ENCODE assay signal across 9 cellular contexts in the genomic region with DNA sequence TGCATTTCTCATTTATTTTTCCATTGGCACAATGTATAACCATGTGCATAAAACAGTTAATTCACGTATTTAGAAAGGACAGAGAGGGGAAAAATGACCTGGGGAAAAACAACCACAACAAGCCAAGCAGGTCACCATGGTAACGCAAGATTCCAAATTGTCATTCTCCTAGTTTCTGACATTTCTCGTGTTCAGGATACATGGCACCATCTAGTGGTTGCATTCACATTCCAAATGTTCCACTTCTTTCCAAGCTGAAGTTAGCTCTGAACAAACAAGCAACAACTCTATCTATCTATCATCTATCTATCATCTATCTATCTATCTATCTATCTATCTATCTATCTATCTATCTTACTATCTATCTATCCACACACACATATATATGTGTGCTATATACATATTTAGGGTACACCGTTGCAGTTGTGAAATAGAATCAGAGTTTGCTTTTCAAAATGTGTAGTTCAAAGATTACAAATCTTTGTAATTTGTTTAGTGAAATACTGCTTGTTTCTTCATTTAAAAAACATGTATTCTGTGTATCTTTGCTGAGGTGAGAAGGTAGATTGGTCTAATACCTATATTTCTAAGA.
A peak's percentile ranks its signal among the peaks of the same experiment; 100 is the strongest.
DNase-seq lines count a peak whose midpoint lies in the region; ATAC-seq, FAIRE-seq and TF ChIP-seq lines count a peak whose summit lies in the region.
"Had no signal": no experiment of that assay in that cellular context is flagged by ENCODE, and none has a peak within 500 bp of the region (broad histone marks: within the 10 kb centered on the region; RNA-seq: fewer than 3 reads in every experiment).

No MANE protein-coding gene starts in this region.

- H3K27ac ChIP-seq in gastroesophageal sphincter: no peak overlapping the region

- no peak for ATAC-seq in gastroesophageal sphincter

- TF ChIP-seq CTCF in GM12864 (IDR thresholded peaks at IDR 0.05; ENCODE audit: low read depth, low read length, missing control alignments) (peak; percentile 57), fibroblast of the aortic adventitia (IDR thresholded peaks at IDR 0.05; ENCODE audit: insufficient read depth, low read length) (peak; percentile 66), gastroesophageal sphincter (IDR thresholded peaks at IDR 0.05) (peak in 2 of 4 experiments; percentile 9 to 39)

- whole genome bisulfite sequencing in gastroesophageal sphincter (ENCODE audit: low coverage in 1 of 2), 2 donors: 16 to 18% methylated on average over 4 of the region's 4 CpGs

- no peaks in the 10 kb centered on the region for H3K36me3 ChIP-seq in gastroesophageal sphincter

- TF ChIP-seq EP300 in gastroesophageal sphincter (IDR thresholded peaks at IDR 0.05): no peak

- TF ChIP-seq POLR2A in gastroesophageal sphincter (IDR thresholded peaks at IDR 0.05): no peak

- H3K4me3 ChIP-seq in GM12864 (ENCODE audit: low read depth, low read length) (no peak overlapping the region), fibroblast of the aortic adventitia (ENCODE audit: low read depth, low read length) (no peak overlapping the region), gastroesophageal sphincter (no peak overlapping the region)

- FAIRE-seq in HTR-8/SVneo (lab: Jason Lieb, UNC): no peak

- no peaks in the 10 kb centered on the region for H3K27me3 ChIP-seq in gastroesophageal sphincter

- peak; percentile 6 for DNase-seq in AG08396 (ENCODE audit: low spot score)
- DNase-seq in GM12864 (ENCODE audit: low read depth): no peak
- peak; percentile 1 for DNase-seq in HTR-8/SVneo (ENCODE audit: insufficient read length, low spot score)
- peak; percentile 68 for DNase-seq in SK-N-DZ (ENCODE audit: low spot score)
- DNase-seq in fibroblast of the aortic adventitia (ENCODE audit: low read depth): peak; percentile 57
- peak; percentile 80 for DNase-seq in renal cortical epithelial cell (ENCODE audit: low read depth)
- DNase-seq in NCI-H1930 (lab: John Stamatoyannopoulos, UW): no peak
- DNase-seq: left cardiac atrium had no signal

- H3K9me3 ChIP-seq in gastroesophageal sphincter: no peaks in the 10 kb centered on the region

- H3K4me1 ChIP-seq in gastroesophageal sphincter: no peaks in the 10 kb centered on the region

Comparison
In these comparisons a context has a peak if more than half of its experiments do, and no peak if none do; other contexts are left out.
1. DNase-seq: peak in AG08396 (single experiment), HTR-8/SVneo (single experiment), SK-N-DZ (single experiment), fibroblast of the aortic adventitia (single experiment) and renal cortical epithelial cell (single experiment); none in GM12864 (single experiment) and NCI-H1930 (0 of 2).